In the genomic region with DNA sequence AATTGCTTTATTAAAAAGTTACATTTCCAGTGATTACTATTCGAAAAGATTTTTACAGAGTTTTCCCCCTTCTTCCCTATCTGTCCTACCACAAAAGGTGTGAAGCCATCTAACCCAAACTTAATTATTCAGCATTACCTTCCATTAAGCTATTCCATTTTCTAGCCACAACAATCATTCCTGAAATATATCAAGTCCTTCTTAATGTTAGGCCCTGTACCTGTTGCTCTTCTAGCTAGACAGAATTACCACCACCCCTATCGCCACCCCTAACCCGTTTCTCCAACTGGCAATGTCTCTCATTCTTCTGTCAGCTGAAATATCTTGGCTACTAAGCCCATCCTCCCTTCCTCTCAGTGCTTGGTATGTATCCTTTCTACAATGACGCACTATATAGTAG, we compare ENCODE assay signal across 27 cellular contexts. TPM values are rescaled to one million over a fixed set of nuclear protein-coding genes. Genes with fewer than 3 reads are reported as not detected.
DNase-seq lines count a peak whose midpoint lies in the region; ATAC-seq and TF ChIP-seq lines count a peak whose summit lies in the region.
"Had no signal": no experiment of that assay in that cellular context is flagged by ENCODE, and none has a peak within 500 bp of the region (broad histone marks: within the 10 kb centered on the region; RNA-seq: fewer than 3 reads in every experiment).

No MANE protein-coding gene starts in this region.

- no peak for TF ChIP-seq CTCF in WTC11 (IDR thresholded peaks at IDR 0.05)
- no peak for TF ChIP-seq CTCF in nephron (IDR thresholded peaks at IDR 0.05; ENCODE audit: unreplicated experiment in 3 of 3)

- H3K27ac ChIP-seq in BLaER1 = no peak overlapping the region
- H3K27ac ChIP-seq: 22Rv1, pancreas, RWPE1, upper lobe of left lung had no signal

- no peaks in the 10 kb centered on the region for H3K9me3 Mint-ChIP-seq in T-helper 2 cell treated with Interferon-gamma antibody and Interleukin-4, amounts not matched to agents 5 μg/mL and 100 μg/mL, for 36 hours
- H3K9me3 Mint-ChIP-seq in WTC11 (no peaks in the 10 kb centered on the region), nephron (no peaks in the 10 kb centered on the region)
- H3K9me3 Mint-ChIP-seq: activated CD4-positive, alpha-beta memory T cell treated with anti-CD3 and anti-CD28 coated beads, Interleukin-2, amount 10 ng/mL, durations not matched to agents 7 days and 5 days; activated naive CD4-positive, alpha-beta T cell treated with anti-CD3 and anti-CD28 coated beads, Interleukin-2, amount 10 ng/mL, durations not matched to agents 7 days and 5 days; activated T-cell treated with anti-CD3 and anti-CD28 coated beads, Interleukin-2, amount 50 U/mL, for 4 hours had no signal

- POLR2A ChIA-PET in WTC11 (lab: Charles Lee) = no interaction called here

- no peak overlapping the region for H3K4me3 Mint-ChIP-seq in T-helper 2 cell treated with Interferon-gamma antibody and Interleukin-4, amounts not matched to agents 5 μg/mL and 100 μg/mL, for 36 hours
- H3K4me3 Mint-ChIP-seq in WTC11 (no peak overlapping the region), nephron (no peak overlapping the region)
- H3K4me3 Mint-ChIP-seq: activated CD4-positive, alpha-beta memory T cell treated with anti-CD3 and anti-CD28 coated beads, Interleukin-2, amount 10 ng/mL, durations not matched to agents 7 days and 5 days; activated naive CD4-positive, alpha-beta T cell treated with anti-CD3 and anti-CD28 coated beads, Interleukin-2, amount 10 ng/mL, durations not matched to agents 7 days and 5 days; activated T-cell treated with anti-CD3 and anti-CD28 coated beads, Interleukin-2, amount 50 U/mL, for 4 hours had no signal

- peaks cover 39% of the 10 kb centered on the region for H3K4me1 Mint-ChIP-seq in T-helper 2 cell treated with Interferon-gamma antibody and Interleukin-4, amounts not matched to agents 5 μg/mL and 100 μg/mL, for 36 hours (ENCODE audit: low read depth)
- peaks cover 48% of the 10 kb centered on the region for H3K4me1 Mint-ChIP-seq in WTC11
- H3K4me1 Mint-ChIP-seq in nephron = peaks cover 68% of the 10 kb centered on the region

- no peak for ATAC-seq in WTC11
- no peak for ATAC-seq in HG03039 (IDR thresholded peaks at IDR 0.05; ENCODE audit: unreplicated experiment)
- ATAC-seq in left colon = no peak
- ATAC-seq: activated T-cell treated with anti-CD3 and anti-CD28 coated beads, Interleukin-2, amount 50 U/mL, for 4 hours; left cardiac atrium; pancreas; sciatic nerve had no signal

- CTCF ChIA-PET in WTC11 (lab: Charles Lee) = interaction anchor here (2.3 kb wide), 1 partner anchor 79 kb away, joined by 12 read pairs; no protein-coding TSS in a partner anchor

- no peaks in the 10 kb centered on the region for H3K27me3 Mint-ChIP-seq in T-helper 2 cell treated with Interferon-gamma antibody and Interleukin-4, amounts not matched to agents 5 μg/mL and 100 μg/mL, for 36 hours (ENCODE audit: low read depth)
- no peaks in the 10 kb centered on the region for H3K27me3 Mint-ChIP-seq in WTC11 (ENCODE audit: low read depth)
- H3K27me3 Mint-ChIP-seq in nephron (ENCODE audit: low read depth) = no peaks in the 10 kb centered on the region
- H3K27me3 Mint-ChIP-seq: activated CD4-positive, alpha-beta memory T cell treated with anti-CD3 and anti-CD28 coated beads, Interleukin-2, amount 10 ng/mL, durations not matched to agents 7 days and 5 days; activated naive CD4-positive, alpha-beta T cell treated with anti-CD3 and anti-CD28 coated beads, Interleukin-2, amount 10 ng/mL, durations not matched to agents 7 days and 5 days had no signal

- H4K20me1 ChIP-seq in BLaER1 = peaks cover 100% of the 10 kb centered on the region

- H3K9me3 ChIP-seq in BLaER1 = no peaks in the 10 kb centered on the region
- H3K9me3 ChIP-seq: Caco-2, pancreas, upper lobe of left lung had no signal

- H3K27ac Mint-ChIP-seq in T-helper 2 cell treated with Interferon-gamma antibody and Interleukin-4, amounts not matched to agents 5 μg/mL and 100 μg/mL, for 36 hours = peak overlapping the region; percentile 24
- H3K27ac Mint-ChIP-seq in WTC11 = peak overlapping the region; percentile 77; the same call in 1 of the 2 replicates
- peak overlapping the region in 2 of 3 experiments; percentile 38 to 48 for H3K27ac Mint-ChIP-seq in nephron
- H3K27ac Mint-ChIP-seq: activated CD4-positive, alpha-beta memory T cell treated with anti-CD3 and anti-CD28 coated beads, Interleukin-2, amount 10 ng/mL, durations not matched to agents 7 days and 5 days had no signal

- peaks cover 79% of the 10 kb centered on the region for H3K36me3 ChIP-seq in BLaER1
- H3K36me3 ChIP-seq: pancreas had no signal

- DNase-seq in T-helper 2 cell treated with Interferon-gamma antibody and Interleukin-4, amounts not matched to agents 5 μg/mL and 100 μg/mL, for 36 hours (ENCODE audit: low spot score) = no peak
- no peak for DNase-seq in T-helper 2 cell
- DNase-seq in WTC11 (ENCODE audit: low spot score) = no peak
- no peak for DNase-seq in left colon
- no peak for DNase-seq in activated CD8-positive, alpha-beta memory T cell treated with anti-CD3 and anti-CD28 coated beads, Interleukin-2, amount 50 U/mL, for 48 hours
- DNase-seq: activated CD4-positive, alpha-beta memory T cell treated with anti-CD3 and anti-CD28 coated beads, Interleukin-2, amount 10 ng/mL, durations not matched to agents 7 days and 5 days; activated CD4-positive, CD25-positive, alpha-beta regulatory T cell; activated naive CD4-positive, alpha-beta T cell treated with anti-CD3 and anti-CD28 coated beads, Interleukin-2, amount 10 ng/mL, durations not matched to agents 7 days and 5 days; activated T-cell treated with anti-CD3 and anti-CD28 coated beads, Interleukin-2, amount 50 U/mL, for 4 hours; Caco-2; central memory CD4-positive, alpha-beta T cell; DMS79 treated with DMSO at 0.1 percent for 48 hours; foreskin fibroblast; KG1; left cardiac atrium; NCI-H1436; NCI-H446 treated with DMSO at 0.1 percent for 48 hours; pancreas; T1000; upper lobe of left lung had no signal

- 0 out of 2 replicates have a peak overlapping the region, but pooled peaks have one; percentile 1 for H3K4me2 ChIP-seq in BLaER1

- H3K27me3 ChIP-seq in BLaER1 = no peaks in the 10 kb centered on the region
- H3K27me3 ChIP-seq: pancreas, upper lobe of left lung had no signal

- H3K9ac ChIP-seq in BLaER1 = no peak overlapping the region

- intact Hi-C loops in left colon (cut with DNase I, micrococcal nuclease) = no loop called here

- peaks cover 39% of the 10 kb centered on the region for H3K36me3 Mint-ChIP-seq in T-helper 2 cell treated with Interferon-gamma antibody and Interleukin-4, amounts not matched to agents 5 μg/mL and 100 μg/mL, for 36 hours (ENCODE audit: low read depth)
- H3K36me3 Mint-ChIP-seq in WTC11 = peaks cover 8% of the 10 kb centered on the region
- H3K36me3 Mint-ChIP-seq in nephron (ENCODE audit: low read depth) = peaks cover 40% of the 10 kb centered on the region

- peaks cover 52% of the 10 kb centered on the region for H3K4me1 ChIP-seq in BLaER1

- no peak overlapping the region for H3K4me3 ChIP-seq in BLaER1
- H3K4me3 ChIP-seq: pancreas, upper lobe of left lung had no signal

TF ChIP-seq in WTC11, 78 proteins besides CTCF, POLR2A, EP300 and RAD21:
- TF ChIP-seq NR3C1 (CRISPR knock-in tag; conservative IDR thresholded peaks at IDR 0.05; ENCODE audit: low read depth) = no peak
- TF ChIP-seq, protein P1, sequence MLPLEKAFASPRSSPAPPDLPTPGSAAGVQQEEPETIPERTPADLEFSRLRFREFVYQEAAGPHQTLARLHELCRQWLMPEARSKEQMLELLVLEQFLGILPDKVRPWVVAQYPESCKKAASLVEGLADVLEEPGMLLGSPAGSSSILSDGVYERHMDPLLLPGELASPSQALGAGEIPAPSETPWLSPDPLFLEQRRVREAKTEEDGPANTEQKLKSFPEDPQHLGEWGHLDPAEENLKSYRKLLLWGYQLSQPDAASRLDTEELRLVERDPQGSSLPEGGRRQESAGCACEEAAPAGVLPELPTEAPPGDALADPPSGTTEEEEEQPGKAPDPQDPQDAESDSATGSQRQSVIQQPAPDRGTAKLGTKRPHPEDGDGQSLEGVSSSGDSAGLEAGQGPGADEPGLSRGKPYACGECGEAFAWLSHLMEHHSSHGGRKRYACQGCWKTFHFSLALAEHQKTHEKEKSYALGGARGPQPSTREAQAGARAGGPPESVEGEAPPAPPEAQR (CRISPR knock-in tag; IDR thresholded peaks at IDR 0.05) = no peak
TF ChIP-seq in WTC11: peak in this region for 0.

RNA-seq across cellular contexts. Expression of a gene that starts 13.9 kb away (rescaled TPM):
- total RNA-seq in WTC11 (2021) (69.2 to 70.5 TPM (median 69.3 TPM) in 3 replicates), left colon (10 to 100 TPM; 32.9 to 39.5 TPM)

RNA-seq across cellular contexts. Expression of a gene that starts 23.1 kb away (rescaled TPM):
- total RNA-seq in WTC11 (2021) (0.02 TPM in 1 of 3 replicates, not detected in the others), left colon (100 to 1,000 TPM; 244 to 262 TPM)
- total RNA-seq: epithelial cell of proximal tubule had no signal

Comparison
In these comparisons a context has a peak if more than half of its experiments do, and no peak if none do; other contexts are left out.
1. H3K27ac Mint-ChIP-seq: peak in every context shown above with its lines; median percentile 77 in WTC11; 43 in nephron; 24 in T-helper 2 cell treated with Interferon-gamma antibody and Interleukin-4, amounts not matched to agents 5 μg/mL and 100 μg/mL, for 36 hours.
2. RNA of a gene that starts 23.1 kb away (total RNA-seq): 244 to 262 TPM in left colon; 0.02 TPM in WTC11; every median in the first group is over 100 times any median in the second.